8 cellular contexts compared by ENCODE assay signal in genomic region chr20:36435799-36436541, GRCh38.
A peak's percentile ranks its signal among the peaks of the same experiment; 100 is the strongest.
DNase-seq lines count a peak whose midpoint lies in the region; ATAC-seq and TF ChIP-seq lines count a peak whose summit lies in the region.

No MANE protein-coding gene starts in this region.

- peak overlapping the region; percentile 44 for H3K4me3 ChIP-seq in choroid plexus epithelial cell (ENCODE audit: low read depth, low read length)

- DNase-seq in Caki2 (ENCODE audit: low read depth) = peak; percentile 89
- peak; percentile 74 for DNase-seq in NCI-H1048 (lab: John Stamatoyannopoulos, UW)
- peak; percentile 95 for DNase-seq in activated CD4-positive, alpha-beta T cell treated with anti-CD3 and anti-CD28 coated beads for 48 hours
- peak; percentile 53 for DNase-seq in choroid plexus epithelial cell (ENCODE audit: low read depth)
- peak; percentile 88 for DNase-seq in left kidney (ENCODE audit: low read depth, low spot score)
- DNase-seq in stimulated activated CD4-positive, alpha-beta T cell treated with anti-CD3 and anti-CD28 coated beads, Interleukin-4, amount 100 ng/mL, for 24 hours = peak; percentile 87

- in situ Hi-C loops in Caki2 (cut with HindIII; ENCODE audit: low pct_unique_long_range_greater_than_20kb, low sequenced_read_pairs) = no loop called here

- no peak for TF ChIP-seq CTCF in choroid plexus epithelial cell (conservative IDR thresholded peaks at IDR 0.05; ENCODE audit: low read depth, low read length)

- no peak for ATAC-seq in GM21447 (IDR thresholded peaks at IDR 0.05; ENCODE audit: unreplicated experiment)
- ATAC-seq in GM19324 (IDR thresholded peaks at IDR 0.05; ENCODE audit: low FRiP score, unreplicated experiment) = no peak
